In genomic region chr2:117814417-117815264, GRCh38 we compare ENCODE assay signal across 8 cellular contexts. TPM values are rescaled to one million over a fixed set of nuclear protein-coding genes. Genes with fewer than 3 reads are reported as not detected.
A peak's percentile ranks its signal among the peaks of the same experiment; 100 is the strongest.
DNase-seq lines count a peak whose midpoint lies in the region; ATAC-seq and TF ChIP-seq lines count a peak whose summit lies in the region.

DDX18 (plus strand) TSS chr2:117814691; CDS start chr2:117814778, 87 bp downstream.

- H2AK5ac ChIP-seq in trophoblast cell (ENCODE audit: low read length), result no peak within 1 kb of the TSS

- H3K23ac ChIP-seq in trophoblast cell (ENCODE audit: low read length), result no peak within 1 kb of the TSS

- peaks cover 24% of the 10 kb centered on the region for H3K36me3 ChIP-seq in adipocyte (ENCODE audit: control insufficient read depth, insufficient read depth, low read length, severe bottlenecking)
- H3K36me3 ChIP-seq in cardiac muscle cell, result peaks cover 20% of the 10 kb centered on the region
- H3K36me3 ChIP-seq in trophoblast cell (ENCODE audit: control insufficient read depth in 1 of 2, insufficient read depth in 2 of 2, low read length in 2 of 2), result peaks cover 2 to 8% of the 10 kb centered on the region in 2 experiments

- H3K4ac ChIP-seq in trophoblast cell (ENCODE audit: low read depth, low read length), result peak within 1 kb of the TSS; percentile 63

- peak within 1 kb of the TSS; percentile 98 for H3K4me3 Mint-ChIP-seq in type B pancreatic cell

- no peak within 1 kb of the TSS for H2BK5ac ChIP-seq in trophoblast cell (ENCODE audit: low read depth, low read length, poor library complexity)

- peak within 1 kb of the TSS; percentile 71 for H4K12ac ChIP-seq in trophoblast cell (ENCODE audit: low read depth, low read length)

- peaks cover 8% of the 10 kb centered on the region for H3K27me3 Mint-ChIP-seq in type B pancreatic cell

- H3K79me2 ChIP-seq in trophoblast cell (ENCODE audit: control insufficient read depth, insufficient read depth, low read length, poor library complexity), result peaks cover 3% of the 10 kb centered on the region

- H3K27ac Mint-ChIP-seq in type B pancreatic cell, result peak within 1 kb of the TSS; percentile 96

- H2BK12ac ChIP-seq in trophoblast cell (ENCODE audit: low read length), result no peak within 1 kb of the TSS

- H3K9ac ChIP-seq in adipocyte (ENCODE audit: low read length) (peak within 1 kb of the TSS; percentile 93), trophoblast cell (ENCODE audit: low read length) (peak within 1 kb of the TSS; percentile 86)

- peak within 1 kb of the TSS; percentile 97 for H3K4me2 ChIP-seq in trophoblast cell (ENCODE audit: low read length)

- peak within 1 kb of the TSS; percentile 50 for H3K18ac ChIP-seq in trophoblast cell (ENCODE audit: low read length)

- H4K91ac ChIP-seq in trophoblast cell (ENCODE audit: low read depth, low read length), result peak within 1 kb of the TSS; percentile 80

- H2AFZ ChIP-seq in trophoblast cell (ENCODE audit: insufficient read depth, low read length, poor library complexity), result peak within 1 kb of the TSS; percentile 94

- H3K14ac ChIP-seq in trophoblast cell (ENCODE audit: low read length), result peak within 1 kb of the TSS; percentile 71

- peak; percentile 98 for ATAC-seq in HG02759 (IDR thresholded peaks at IDR 0.05; ENCODE audit: unreplicated experiment)

- peaks cover 6% of the 10 kb centered on the region for H3K36me3 Mint-ChIP-seq in type B pancreatic cell

- H3K27me3 ChIP-seq in adipocyte (replicated peaks; ENCODE audit: control insufficient read depth, insufficient read depth, low read length) (no peaks in the 10 kb centered on the region), cardiac muscle cell (no peaks in the 10 kb centered on the region), trophoblast cell (ENCODE audit: insufficient read depth, low read length) (no peaks in the 10 kb centered on the region)

- peak within 1 kb of the TSS; percentile 78 for H3K27ac ChIP-seq in cardiac muscle cell
- no peak within 1 kb of the TSS for H3K27ac ChIP-seq in trophoblast cell (ENCODE audit: low read depth, low read length)

- peaks cover 10% of the 10 kb centered on the region for H3K4me1 Mint-ChIP-seq in type B pancreatic cell (ENCODE audit: unreplicated experiment)

- H4K8ac ChIP-seq in trophoblast cell (ENCODE audit: low read depth, low read length), result peak within 1 kb of the TSS; percentile 80

- no CpG with 5 or more reads among the region's 57 CpGs for WGBS in trophoblast cell (ENCODE audit: extremely low coverage, insufficient coverage, insufficient read length)

- peaks cover 4% of the 10 kb centered on the region for H3K79me1 ChIP-seq in trophoblast cell (ENCODE audit: low read length)

- TF ChIP-seq CTCF in GM12872 (IDR thresholded peaks at IDR 0.05; ENCODE audit: insufficient read depth, low read depth, low read length), result peak; percentile 98
- TF ChIP-seq CTCF in cardiac muscle cell (IDR thresholded peaks at IDR 0.05; ENCODE audit: low read depth, low read length), result peak; percentile 100
- TF ChIP-seq CTCF in type B pancreatic cell (conservative IDR thresholded peaks at IDR 0.05), result peak; percentile 99

- no peaks in the 10 kb centered on the region for H3K9me3 ChIP-seq in adipocyte (ENCODE audit: control insufficient read depth, low read length)
- no peaks in the 10 kb centered on the region for H3K9me3 ChIP-seq in cardiac muscle cell (ENCODE audit: low read depth)
- H3K9me3 ChIP-seq in trophoblast cell (ENCODE audit: insufficient read depth, low read depth, low read length), result no peaks in the 10 kb centered on the region

- H2BK120ac ChIP-seq in trophoblast cell (ENCODE audit: insufficient read depth, low read length, poor library complexity), result peak within 1 kb of the TSS; percentile 27

- H3K4me3 ChIP-seq in adipocyte (ENCODE audit: low read length) (peak within 1 kb of the TSS; percentile 95), cardiac muscle cell (peak within 1 kb of the TSS; percentile 58), trophoblast cell (ENCODE audit: low read depth, low read length) (peak within 1 kb of the TSS; percentile 96)

- H3K4me1 ChIP-seq in adipocyte (ENCODE audit: control insufficient read depth, insufficient read depth, low read length) (peaks cover 17% of the 10 kb centered on the region), cardiac muscle cell (ENCODE audit: low read depth) (peaks cover 11% of the 10 kb centered on the region), trophoblast cell (ENCODE audit: control insufficient read depth in 1 of 2, insufficient read depth in 2 of 2, low read length in 2 of 2) (no peaks in the 10 kb centered on the region)

- DNase-seq in NCI-H1417 (lab: John Stamatoyannopoulos, UW), result peak; percentile 93 to 99 (median 96)
- peak; percentile 98 for DNase-seq in SW480 (ENCODE audit: low spot score)
- DNase-seq in adipocyte (ENCODE audit: low read depth), result peak; percentile 100
- DNase-seq in cardiac muscle cell (ENCODE audit: low read depth in 1 of 2, low spot score in 1 of 2), result peak; percentile 99 to 100
- peak; percentile 97 to 100 for DNase-seq in trophoblast cell
- peak; percentile 96 for DNase-seq in type B pancreatic cell (ENCODE audit: extremely low spot score, unreplicated experiment)

- no peaks in the 10 kb centered on the region for H3K9me3 Mint-ChIP-seq in type B pancreatic cell

RNA-seq across cellular contexts. Expression of gene DDX18, which starts in this region (rescaled TPM):
- total RNA-seq in cardiac muscle cell, result 27.0 and 30.6 TPM in 2 replicates
- 33.3 and 33.6 TPM in 2 replicates for polyA plus RNA-seq in cardiac muscle cell
- polyA plus RNA-seq in trophoblast cell (2013), result 50.3 and 52.4 TPM in 2 replicates
- total RNA-seq in type B pancreatic cell (ENCODE audit: low replicate concordance), result 57.9 and 62.9 TPM in 2 replicates
